In the genomic region with DNA sequence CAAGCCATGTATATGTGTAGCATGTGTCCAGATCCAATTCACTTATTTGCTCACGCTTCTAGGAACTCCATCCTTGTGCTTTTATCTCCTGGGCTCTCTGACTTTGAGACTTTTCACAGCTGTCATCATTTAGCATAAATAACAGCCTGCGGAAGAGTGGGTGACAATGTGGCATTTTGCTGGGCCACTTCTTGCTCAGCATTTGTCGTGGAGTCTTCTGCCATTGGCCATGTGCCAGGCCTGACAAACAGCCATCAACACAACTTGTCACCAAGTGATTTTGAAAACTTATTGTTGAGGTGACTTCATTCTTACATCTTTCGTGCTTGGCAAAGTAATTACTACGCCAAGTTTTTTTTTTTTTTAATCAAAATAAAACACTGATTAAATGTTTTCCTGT, we compare ENCODE assay signal across 23 cellular contexts.
A peak's percentile ranks its signal among the peaks of the same experiment; 100 is the strongest.
DNase-seq lines count a peak whose midpoint lies in the region; TF ChIP-seq lines count a peak whose summit lies in the region.
"Had no signal": no experiment of that assay in that cellular context is flagged by ENCODE, and none has a peak within 500 bp of the region (broad histone marks: within the 10 kb centered on the region; RNA-seq: fewer than 3 reads in every experiment).

No MANE protein-coding gene starts in this region.

- no peak overlapping the region for H3K27ac ChIP-seq in tibial nerve
- H3K27ac ChIP-seq: 22Rv1, C4-2B, PC-9 had no signal

- WGBS in tibial nerve, 2 donors = 48 to 55% methylated on average over 5 of the region's 5 CpGs

- no peak overlapping the region for H3K4me3 Mint-ChIP-seq in nephron
- H3K4me3 Mint-ChIP-seq in activated naive CD4-positive, alpha-beta T cell treated with anti-CD3 and anti-CD28 coated beads for 36 hours = no peak overlapping the region
- H3K4me3 Mint-ChIP-seq: B cell; CD8-positive, alpha-beta T cell had no signal

- TF ChIP-seq CTCF in nephron (IDR thresholded peaks at IDR 0.05; ENCODE audit: unreplicated experiment in 3 of 3) (no peak), tibial nerve (IDR thresholded peaks at IDR 0.05) (no peak)

- no peaks in the 10 kb centered on the region for H3K9me3 ChIP-seq in tibial nerve
- H3K9me3 ChIP-seq: SK-N-SH had no signal

- no peak for TF ChIP-seq POLR2A in tibial nerve (IDR thresholded peaks at IDR 0.05)

- peak overlapping the region; percentile 69 to 86 (median 83) for H3K27ac Mint-ChIP-seq in nephron
- no peak overlapping the region for H3K27ac Mint-ChIP-seq in activated naive CD4-positive, alpha-beta T cell treated with anti-CD3 and anti-CD28 coated beads for 36 hours
- H3K27ac Mint-ChIP-seq: B cell; CD8-positive, alpha-beta T cell had no signal

- CTCF ChIA-PET in activated naive CD4-positive, alpha-beta T cell treated with anti-CD3 and anti-CD28 coated beads for 36 hours (lab: Charles Lee) = no interaction called here

- H3K27me3 Mint-ChIP-seq in nephron (ENCODE audit: low read depth) = peaks cover 16% of the 10 kb centered on the region
- H3K27me3 Mint-ChIP-seq in activated naive CD4-positive, alpha-beta T cell treated with anti-CD3 and anti-CD28 coated beads for 36 hours (ENCODE audit: low read depth) = peaks cover 2% of the 10 kb centered on the region

- intact Hi-C loops in activated naive CD4-positive, alpha-beta T cell treated with anti-CD3 and anti-CD28 coated beads for 36 hours (cut with micrococcal nuclease) = no loop called here

- no peaks in the 10 kb centered on the region for H3K4me1 ChIP-seq in tibial nerve

- H3K4me3 ChIP-seq in tibial nerve = no peak overlapping the region
- H3K4me3 ChIP-seq: PC-9 had no signal

- H3K4me1 Mint-ChIP-seq in nephron = peaks cover 40% of the 10 kb centered on the region
- no peaks in the 10 kb centered on the region for H3K4me1 Mint-ChIP-seq in activated naive CD4-positive, alpha-beta T cell treated with anti-CD3 and anti-CD28 coated beads for 36 hours (ENCODE audit: low read depth)
- H3K4me1 Mint-ChIP-seq: B cell had no signal

- TF ChIP-seq EP300 in tibial nerve (IDR thresholded peaks at IDR 0.05) = no peak

- no peaks in the 10 kb centered on the region for H3K9me3 Mint-ChIP-seq in nephron
- H3K9me3 Mint-ChIP-seq in activated naive CD4-positive, alpha-beta T cell treated with anti-CD3 and anti-CD28 coated beads for 36 hours = no peaks in the 10 kb centered on the region
- H3K9me3 Mint-ChIP-seq: CD8-positive, alpha-beta T cell had no signal

- DNase-seq in NCI-H1092 treated with DMSO at 0.1 percent for 48 hours (lab: John Stamatoyannopoulos, UW) (peak; percentile 14), NCI-H1092 (lab: John Stamatoyannopoulos, UW) (no peak), COLO668 (lab: John Stamatoyannopoulos, UW; ENCODE audit: unreplicated experiment) (peak; percentile 48), RPMI8226 (peak; percentile 44), tibial nerve (ENCODE audit: low spot score in 2 of 2) (no peak)
- DNase-seq in activated naive CD4-positive, alpha-beta T cell treated with anti-CD3 and anti-CD28 coated beads for 36 hours = no peak
- DNase-seq: CD8-positive, alpha-beta T cell; DMS 273 treated with DMSO at 0.1 percent for 48 hours; DND-41; Karpas-422; NCI-H1105 treated with DMSO at 0.1 percent for 48 hours; NCI-H146; NCI-H1930; NCI-H2107; NCI-H226; NCI-H526; PC-9; SK-N-SH; SW 1271 had no signal

- no peaks in the 10 kb centered on the region for H3K36me3 Mint-ChIP-seq in nephron (ENCODE audit: low read depth)
- H3K36me3 Mint-ChIP-seq in activated naive CD4-positive, alpha-beta T cell treated with anti-CD3 and anti-CD28 coated beads for 36 hours (ENCODE audit: low read depth) = no peaks in the 10 kb centered on the region
- H3K36me3 Mint-ChIP-seq: CD8-positive, alpha-beta T cell had no signal

- no peaks in the 10 kb centered on the region for H3K27me3 ChIP-seq in tibial nerve

- no peaks in the 10 kb centered on the region for H3K36me3 ChIP-seq in tibial nerve

Comparison
In these comparisons a context has a peak if more than half of its experiments do, and no peak if none do; other contexts are left out.
1. DNase-seq: peak in NCI-H1092 treated with DMSO at 0.1 percent for 48 hours (single experiment), COLO668 (single experiment) and RPMI8226 (single experiment); none in NCI-H1092 (single experiment), activated naive CD4-positive, alpha-beta T cell treated with anti-CD3 and anti-CD28 coated beads for 36 hours (single experiment) and tibial nerve (0 of 2).